Comparison of ENCODE assay signal across 24 cellular contexts in the genomic region with DNA sequence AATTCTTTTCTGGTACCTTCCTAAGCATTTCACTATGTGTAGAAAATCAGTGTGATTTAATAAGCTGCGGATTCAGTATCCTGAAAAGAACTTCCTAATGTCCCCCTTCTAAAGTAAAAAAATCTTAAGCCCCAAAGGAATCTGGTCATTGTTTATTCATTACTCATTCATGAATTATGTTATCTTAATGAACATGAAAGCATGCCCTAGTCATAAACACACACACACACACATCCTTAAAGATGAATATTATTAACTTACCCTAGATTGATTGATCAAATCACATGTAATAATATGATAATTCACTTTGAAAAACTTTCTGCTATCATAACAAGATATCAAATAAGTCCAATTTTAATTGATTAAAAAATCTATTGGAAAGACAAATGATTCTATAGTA.
"Had no signal": no experiment of that assay in that cellular context is flagged by ENCODE, and none has a peak within 500 bp of the region (broad histone marks: within the 10 kb centered on the region; RNA-seq: fewer than 3 reads in every experiment).

No MANE protein-coding gene starts in this region.

- FAIRE-seq: kidney had no signal

- H3K27ac Mint-ChIP-seq: naive thymus-derived CD4-positive, alpha-beta T cell; nephron; neural progenitor cell; stimulated activated naive CD8-positive, alpha-beta T cell treated with anti-CD3 and anti-CD28 coated beads, Interleukin-15, amount 100 ng/mL, for 72 hours had no signal

- ATAC-seq: esophagus mucosa; gastroesophageal sphincter; heart left ventricle; left cardiac atrium; left lung; naive thymus-derived CD4-positive, alpha-beta T cell; sciatic nerve; stimulated activated naive CD8-positive, alpha-beta T cell treated with anti-CD3 and anti-CD28 coated beads, Interleukin-15, amount 100 ng/mL, for 72 hours; upper lobe of right lung had no signal

- DNase-seq: cortex of kidney; foreskin fibroblast; heart left ventricle; kidney; left cardiac atrium; left lung; mesendoderm; midbrain; naive thymus-derived CD4-positive, alpha-beta T cell; stimulated activated naive CD4-positive, alpha-beta T cell; stimulated activated naive CD8-positive, alpha-beta T cell treated with anti-CD3 and anti-CD28 coated beads, Interleukin-15, amount 100 ng/mL, for 72 hours; transverse colon; upper lobe of right lung; uterus had no signal

- H3K4me2 ChIP-seq: hepatocyte, neural progenitor cell had no signal

- H3K9me3 ChIP-seq: gastroesophageal sphincter, prostate gland, right atrium auricular region, transverse colon, upper lobe of right lung, uterus had no signal

- H3K27ac ChIP-seq: epithelial cell of prostate, gastroesophageal sphincter, heart left ventricle, hepatocyte, left lung, neural progenitor cell, prostate gland, right atrium auricular region, suprapubic skin, transverse colon, upper lobe of right lung, uterus had no signal

- H3K4me1 Mint-ChIP-seq: naive thymus-derived CD4-positive, alpha-beta T cell; nephron had no signal

- H3K36me3 ChIP-seq: gastroesophageal sphincter, heart left ventricle, left lung, neural progenitor cell, prostate gland, right atrium auricular region, suprapubic skin, transverse colon, upper lobe of right lung, uterus had no signal

- H3K9me3 Mint-ChIP-seq: stimulated activated naive CD8-positive, alpha-beta T cell treated with anti-CD3 and anti-CD28 coated beads, Interleukin-15, amount 100 ng/mL, for 72 hours had no signal

- H3K36me3 Mint-ChIP-seq: naive thymus-derived CD4-positive, alpha-beta T cell; neural progenitor cell had no signal

- H3K4me3 ChIP-seq: gastroesophageal sphincter, heart left ventricle, hepatocyte, left lung, neural progenitor cell, prostate gland, right atrium auricular region, suprapubic skin, transverse colon, upper lobe of right lung, uterus had no signal

- H3K9ac ChIP-seq: neural progenitor cell had no signal

- H2AFZ ChIP-seq: hepatocyte, neural progenitor cell had no signal

- H3K4me1 ChIP-seq: gastroesophageal sphincter, heart left ventricle, left lung, prostate gland, right atrium auricular region, suprapubic skin, transverse colon, upper lobe of right lung, uterus had no signal

- H3K27me3 ChIP-seq: gastroesophageal sphincter, heart left ventricle, hepatocyte, left lung, neural progenitor cell, right atrium auricular region, suprapubic skin, transverse colon, upper lobe of right lung, uterus had no signal

- H3K4me3 Mint-ChIP-seq: naive thymus-derived CD4-positive, alpha-beta T cell; nephron; neural progenitor cell; stimulated activated naive CD8-positive, alpha-beta T cell treated with anti-CD3 and anti-CD28 coated beads, Interleukin-15, amount 100 ng/mL, for 72 hours had no signal

- H3K79me2 ChIP-seq: hepatocyte had no signal
